In genomic region chr10:132698211-132698751, GRCh38 we compare ENCODE assay signal across 1 cellular context.
TF ChIP-seq lines count a peak whose summit lies in the region.

No MANE protein-coding gene starts in this region.

TF ChIP-seq in H1, 55 proteins besides CTCF, POLR2A, EP300 and RAD21:
- no peak for TF ChIP-seq SRF (IDR thresholded peaks at IDR 0.05; ENCODE audit: low read depth, low read length)
- no peak for TF ChIP-seq SIN3A (conservative IDR thresholded peaks at IDR 0.05 in 1 of 2, IDR thresholded peaks at IDR 0.05 in 1 of 2; ENCODE audit: low read depth in 1 of 2, low read length in 2 of 2)
- TF ChIP-seq JUN (IDR thresholded peaks at IDR 0.05; ENCODE audit: low read depth, low read length), result no peak
- no peak for TF ChIP-seq TEAD4 (IDR thresholded peaks at IDR 0.05; ENCODE audit: low read depth, low read length)
- no peak for TF ChIP-seq EZH2 (IDR thresholded peaks at IDR 0.05; ENCODE audit: low read depth, low read length, severe bottlenecking)
- TF ChIP-seq SP4 (IDR thresholded peaks at IDR 0.05; ENCODE audit: low read length), result no peak
- no peak for TF ChIP-seq POLR2AphosphoS5 (IDR thresholded peaks at IDR 0.05; ENCODE audit: low read depth, low read length)
